20 cellular contexts compared by ENCODE assay signal in genomic region chr14:54104746-54105145, GRCh38.
"Had no signal": no experiment of that assay in that cellular context is flagged by ENCODE, and none has a peak within 500 bp of the region (broad histone marks: within the 10 kb centered on the region; RNA-seq: fewer than 3 reads in every experiment).

No MANE protein-coding gene starts in this region.

- FAIRE-seq: endometrium had no signal

- H3K4me1 Mint-ChIP-seq: naive thymus-derived CD8-positive, alpha-beta T cell; stimulated activated naive B cell treated with anti-CD40 and anti-IgM and Interleukin-4, amounts not matched to agents 10 μg/mL and 1 μg/mL and 100 μg/mL, for 72 hours; stimulated activated naive CD8-positive, alpha-beta T cell treated with anti-CD3 and anti-CD28 coated beads, Interleukin-15, amount 100 ng/mL, for 72 hours had no signal

- H3K4me3 Mint-ChIP-seq: naive thymus-derived CD8-positive, alpha-beta T cell; neural progenitor cell; stimulated activated naive B cell treated with anti-CD40 and anti-IgM and Interleukin-4, amounts not matched to agents 10 μg/mL and 1 μg/mL and 100 μg/mL, for 72 hours; stimulated activated naive CD8-positive, alpha-beta T cell treated with anti-CD3 and anti-CD28 coated beads, Interleukin-15, amount 100 ng/mL, for 72 hours had no signal

- H3K9ac ChIP-seq: neural progenitor cell had no signal

- H3K36me3 Mint-ChIP-seq: naive thymus-derived CD8-positive, alpha-beta T cell; neural progenitor cell; stimulated activated naive B cell treated with anti-CD40 and anti-IgM and Interleukin-4, amounts not matched to agents 10 μg/mL and 1 μg/mL and 100 μg/mL, for 72 hours had no signal

- H3K4me3 ChIP-seq: esophagus muscularis mucosa, hepatocyte, mucosa of descending colon, neural progenitor cell, ovary, right atrium auricular region, sigmoid colon, skin epidermis, testis had no signal

- H2AFZ ChIP-seq: hepatocyte, neural progenitor cell had no signal

- H3K27me3 ChIP-seq: esophagus muscularis mucosa, hepatocyte, neural progenitor cell, ovary, right atrium auricular region, sigmoid colon, testis had no signal

- H3K27me3 Mint-ChIP-seq: stimulated activated naive B cell treated with anti-CD40 and anti-IgM and Interleukin-4, amounts not matched to agents 10 μg/mL and 1 μg/mL and 100 μg/mL, for 72 hours; stimulated activated naive CD8-positive, alpha-beta T cell treated with anti-CD3 and anti-CD28 coated beads, Interleukin-15, amount 100 ng/mL, for 72 hours had no signal

- H3K4me2 ChIP-seq: hepatocyte, neural progenitor cell had no signal

- H3K4me1 ChIP-seq: neural progenitor cell, testis had no signal

- H3K9me3 ChIP-seq: esophagus muscularis mucosa, mucosa of descending colon, ovary, right atrium auricular region, sigmoid colon, testis had no signal

- DNase-seq: effector memory CD4-positive, alpha-beta T cell; left colon; left ventricle myocardium superior; mucosa of descending colon; naive thymus-derived CD8-positive, alpha-beta T cell; nucleus accumbens; ovary; sigmoid colon; stimulated activated CD4-positive, alpha-beta T cell treated with anti-CD3 and anti-CD28 coated beads, Interleukin-2, amount 100 ng/mL, for 24 hours; stimulated activated CD4-positive, alpha-beta T cell treated with anti-CD3 and anti-CD28 coated beads, Interleukin-4, amount 100 ng/mL, for 4 hours; stimulated activated naive B cell treated with anti-CD40 and anti-IgM and Interleukin-4, amounts not matched to agents 10 μg/mL and 1 μg/mL and 100 μg/mL, for 72 hours; stimulated activated naive CD8-positive, alpha-beta T cell treated with anti-CD3 and anti-CD28 coated beads, Interleukin-15, amount 100 ng/mL, for 72 hours; testis; trophoblast cell had no signal

- ATAC-seq: left colon; left ventricle myocardium superior; mucosa of descending colon; naive thymus-derived CD8-positive, alpha-beta T cell; stimulated activated naive B cell treated with anti-CD40 and anti-IgM and Interleukin-4, amounts not matched to agents 10 μg/mL and 1 μg/mL and 100 μg/mL, for 72 hours; stimulated activated naive CD8-positive, alpha-beta T cell treated with anti-CD3 and anti-CD28 coated beads, Interleukin-15, amount 100 ng/mL, for 72 hours had no signal

- H3K79me2 ChIP-seq: hepatocyte had no signal

- H3K9me3 Mint-ChIP-seq: neural progenitor cell; stimulated activated naive B cell treated with anti-CD40 and anti-IgM and Interleukin-4, amounts not matched to agents 10 μg/mL and 1 μg/mL and 100 μg/mL, for 72 hours; stimulated activated naive CD8-positive, alpha-beta T cell treated with anti-CD3 and anti-CD28 coated beads, Interleukin-15, amount 100 ng/mL, for 72 hours had no signal

- H3K27ac Mint-ChIP-seq: naive thymus-derived CD8-positive, alpha-beta T cell; neural progenitor cell; stimulated activated naive B cell treated with anti-CD40 and anti-IgM and Interleukin-4, amounts not matched to agents 10 μg/mL and 1 μg/mL and 100 μg/mL, for 72 hours; stimulated activated naive CD8-positive, alpha-beta T cell treated with anti-CD3 and anti-CD28 coated beads, Interleukin-15, amount 100 ng/mL, for 72 hours had no signal

- H3K36me3 ChIP-seq: esophagus muscularis mucosa, neural progenitor cell, ovary, right atrium auricular region, sigmoid colon had no signal

- H3K27ac ChIP-seq: esophagus muscularis mucosa, hepatocyte, neural progenitor cell, ovary, right atrium auricular region, skin epidermis, testis had no signal
